In genomic region chr15:31280831-31281216, GRCh38 we compare ENCODE assay signal across 21 cellular contexts. TPM values are rescaled to one million over a fixed set of nuclear protein-coding genes. Genes with fewer than 3 reads are reported as not detected.
DNase-seq lines count a peak whose midpoint lies in the region; ATAC-seq and TF ChIP-seq lines count a peak whose summit lies in the region.
"Had no signal": no experiment of that assay in that cellular context is flagged by ENCODE, and none has a peak within 500 bp of the region (broad histone marks: within the 10 kb centered on the region; RNA-seq: fewer than 3 reads in every experiment).

No MANE protein-coding gene starts in this region.

- TF ChIP-seq CTCF in nephron (IDR thresholded peaks at IDR 0.05; ENCODE audit: unreplicated experiment in 3 of 3), result no peak
- TF ChIP-seq CTCF in tibial nerve (IDR thresholded peaks at IDR 0.05), result no peak
- no peak for TF ChIP-seq CTCF in Caco-2 (IDR thresholded peaks at IDR 0.05; ENCODE audit: insufficient read depth in 1 of 2, low read depth in 1 of 2, low read length in 1 of 2, severe bottlenecking in 1 of 2, unreplicated experiment in 1 of 2)

- no peak overlapping the region for H3K4me3 ChIP-seq in tibial nerve
- H3K4me3 ChIP-seq in Caco-2 (ENCODE audit: low read depth, low read length), result no peak overlapping the region
- H3K4me3 ChIP-seq: esophagus squamous epithelium, right atrium auricular region had no signal

- intact Hi-C loops in Caco-2 (cut with micrococcal nuclease; ENCODE audit: unreplicated experiment), result no loop called here

- H3K27ac Mint-ChIP-seq in nephron (peak overlapping the region; percentile 47 to 77 (median 47)), Caco-2 (ENCODE audit: unreplicated experiment) (no peak overlapping the region)
- H3K27ac Mint-ChIP-seq: activated CD4-positive, alpha-beta memory T cell treated with anti-CD3 and anti-CD28 coated beads for 36 hours; activated naive CD8-positive, alpha-beta T cell treated with anti-CD3 and anti-CD28 coated beads, Interleukin-2, amount 10 ng/mL, durations not matched to agents 7 days and 5 days; activated T-cell treated with anti-CD3 and anti-CD28 coated beads, Interleukin-2, amount 50 U/mL, for 72 hours; CD4-positive, alpha-beta T cell; T-cell had no signal

- TF ChIP-seq EP300 in tibial nerve (IDR thresholded peaks at IDR 0.05), result no peak

- BruUV-seq in Caco-2 (replicated peaks; lab: Mats Ljungman, UMichigan), result no TSS peak

- H3K27ac ChIP-seq in cingulate gyrus (ENCODE audit: low read depth, low read length), result peak overlapping the region; percentile 88
- peak overlapping the region in 3 of 4 donors; percentile 68 to 89 (median 85) for H3K27ac ChIP-seq in tibial nerve
- H3K27ac ChIP-seq: esophagus squamous epithelium, right atrium auricular region had no signal

- no peaks in the 10 kb centered on the region for H3K27me3 ChIP-seq in tibial nerve
- H3K27me3 ChIP-seq in Caco-2 (replicated peaks; ENCODE audit: control insufficient read depth, insufficient read depth, low read length), result no peaks in the 10 kb centered on the region
- H3K27me3 ChIP-seq: esophagus squamous epithelium, right atrium auricular region had no signal

- POLR2A ChIA-PET in Caco-2 (lab: Charles Lee), result no interaction called here

- no peaks in the 10 kb centered on the region for H3K9me3 ChIP-seq in tibial nerve
- H3K9me3 ChIP-seq in Caco-2, result peaks cover 3% of the 10 kb centered on the region; the same call in 1 of the 2 replicates
- H3K9me3 ChIP-seq: esophagus squamous epithelium, right atrium auricular region had no signal

- H3K9me3 Mint-ChIP-seq in nephron (no peaks in the 10 kb centered on the region), Caco-2 (ENCODE audit: unreplicated experiment) (no peaks in the 10 kb centered on the region)
- H3K9me3 Mint-ChIP-seq: activated CD4-positive, alpha-beta memory T cell treated with anti-CD3 and anti-CD28 coated beads for 36 hours; activated T-cell treated with anti-CD3 and anti-CD28 coated beads, Interleukin-2, amount 50 U/mL, for 72 hours; CD4-positive, alpha-beta T cell had no signal

- TF ChIP-seq POLR2A in tibial nerve (IDR thresholded peaks at IDR 0.05), result no peak

- DNase-seq in activated CD8-positive, alpha-beta memory T cell treated with anti-CD3 and anti-CD28 coated beads, Interleukin-2, amount 50 U/mL, for 48 hours, result peak; percentile 42
- no peak for DNase-seq in activated CD8-positive, alpha-beta memory T cell treated with anti-CD3 and anti-CD28 coated beads for 24 hours
- DNase-seq in tibial nerve (ENCODE audit: low spot score in 2 of 2) (no peak), NCI-H1417 (lab: John Stamatoyannopoulos, UW) (no peak), Caco-2 (no peak)
- DNase-seq: activated CD4-positive, alpha-beta memory T cell treated with anti-CD3 and anti-CD28 coated beads for 36 hours; activated naive CD8-positive, alpha-beta T cell treated with anti-CD3 and anti-CD28 coated beads, Interleukin-2, amount 10 ng/mL, durations not matched to agents 7 days and 5 days; activated T-cell treated with anti-CD3 and anti-CD28 coated beads, Interleukin-2, amount 50 U/mL, for 72 hours; CD4-positive, alpha-beta T cell; DMS79 treated with DMSO at 0.1 percent for 48 hours; effector CD8-positive, alpha-beta T cell; esophagus squamous epithelium; Kasumi-1; NCI-H1092; NCI-H510A treated with DMSO at 0.1 percent for 48 hours; stimulated activated naive CD4-positive, alpha-beta T cell had no signal

- H3K27me3 Mint-ChIP-seq in nephron (ENCODE audit: low read depth) (peaks cover 9% of the 10 kb centered on the region), Caco-2 (ENCODE audit: insufficient read depth, unreplicated experiment) (peaks cover 5% of the 10 kb centered on the region)
- H3K27me3 Mint-ChIP-seq: activated CD4-positive, alpha-beta memory T cell treated with anti-CD3 and anti-CD28 coated beads for 36 hours; CD4-positive, alpha-beta T cell; T-cell had no signal

- H3K4me3 Mint-ChIP-seq in nephron (peak overlapping the region in 1 of 3 experiments; percentile 1), Caco-2 (ENCODE audit: unreplicated experiment) (no peak overlapping the region)
- H3K4me3 Mint-ChIP-seq: activated CD4-positive, alpha-beta memory T cell treated with anti-CD3 and anti-CD28 coated beads for 36 hours; activated naive CD8-positive, alpha-beta T cell treated with anti-CD3 and anti-CD28 coated beads, Interleukin-2, amount 10 ng/mL, durations not matched to agents 7 days and 5 days; activated T-cell treated with anti-CD3 and anti-CD28 coated beads, Interleukin-2, amount 50 U/mL, for 72 hours; CD4-positive, alpha-beta T cell; T-cell had no signal

- H3K36me3 ChIP-seq in tibial nerve (no peaks in the 10 kb centered on the region), Caco-2 (ENCODE audit: control insufficient read depth, insufficient read depth, low read length) (no peaks in the 10 kb centered on the region)
- H3K36me3 ChIP-seq: esophagus squamous epithelium, right atrium auricular region had no signal

- H3K4me1 ChIP-seq in tibial nerve, result peaks cover 0 to 39% (median 14%) of the 10 kb centered on the region in 4 donors
- H3K4me1 ChIP-seq in Caco-2, result no peaks in the 10 kb centered on the region

- CTCF ChIA-PET in Caco-2 (lab: Charles Lee), result interaction anchor here (0.7 kb wide), 1 partner anchor 41 kb away, joined by 3 read pairs; no protein-coding TSS in a partner anchor

- WGBS in tibial nerve, 2 donors, result 30 to 32% methylated on average over 6 of the region's 6 CpGs

- ATAC-seq in HG03469 (IDR thresholded peaks at IDR 0.05; ENCODE audit: unreplicated experiment), result no peak
- ATAC-seq: activated T-cell treated with anti-CD3 and anti-CD28 coated beads, Interleukin-2, amount 50 U/mL, for 72 hours; T-cell had no signal

- H3K36me3 Mint-ChIP-seq in nephron (ENCODE audit: low read depth) (no peaks in the 10 kb centered on the region), Caco-2 (ENCODE audit: insufficient read depth, unreplicated experiment) (no peaks in the 10 kb centered on the region)
- H3K36me3 Mint-ChIP-seq: activated CD4-positive, alpha-beta memory T cell treated with anti-CD3 and anti-CD28 coated beads for 36 hours; T-cell had no signal

- H3K4me1 Mint-ChIP-seq in nephron, result peaks cover 37% of the 10 kb centered on the region
- no peaks in the 10 kb centered on the region for H3K4me1 Mint-ChIP-seq in Caco-2 (ENCODE audit: low read depth, unreplicated experiment)

RNA-seq across cellular contexts. Expression of gene KLF13, which starts 45.8 kb away (rescaled TPM):
- total RNA-seq in tibial nerve, result 10 to 100 TPM; 61.2 to 77.9 (median 75.1) TPM
- total RNA-seq in Caco-2 (2022), result 16.6 and 18.8 TPM in 2 replicates
